Comparison of ENCODE assay signal across 1 cellular context in genomic region chr4:1325681-1326635, GRCh38.
TF ChIP-seq lines count a peak whose summit lies in the region.

No MANE protein-coding gene starts in this region.

TF ChIP-seq in K562, 482 proteins besides CTCF, POLR2A, EP300 and RAD21:
- TF ChIP-seq CHD1 (IDR thresholded peaks at IDR 0.05; ENCODE audit: low read length) (no peak), POLR2G (IDR thresholded peaks at IDR 0.05; ENCODE audit: low read depth, low read length) (peak; percentile 35; the same call in 1 of the 2 replicates)
